19 cellular contexts compared by ENCODE assay signal in the genomic region with DNA sequence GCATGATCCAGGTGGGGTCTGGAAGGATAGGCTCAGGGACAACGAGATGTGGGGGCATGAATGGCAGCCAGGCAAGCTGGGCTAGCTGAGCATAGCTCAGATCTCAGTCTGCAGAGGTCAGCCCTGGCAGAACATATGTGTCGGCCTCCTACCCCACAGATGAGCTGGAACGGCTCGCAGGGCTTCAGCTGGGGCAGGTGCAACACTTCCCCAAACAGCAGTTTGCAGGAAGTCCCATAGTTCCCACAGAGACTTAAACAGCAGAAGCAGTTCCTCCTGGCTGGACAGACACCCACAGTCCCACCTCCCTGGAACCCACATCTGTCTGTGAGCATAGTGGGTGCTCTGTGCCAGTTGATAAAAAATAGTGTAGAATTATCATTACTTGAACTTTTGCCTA.
A peak's percentile ranks its signal among the peaks of the same experiment; 100 is the strongest.
DNase-seq lines count a peak whose midpoint lies in the region; ATAC-seq and TF ChIP-seq lines count a peak whose summit lies in the region.
"Had no signal": no experiment of that assay in that cellular context is flagged by ENCODE, and none has a peak within 500 bp of the region (broad histone marks: within the 10 kb centered on the region; RNA-seq: fewer than 3 reads in every experiment).

No MANE protein-coding gene starts in this region.

- H3K9me3 ChIP-seq in neutrophil = no peaks in the 10 kb centered on the region
- 0 out of 2 replicates have a peak, but pooled peaks cover 5% of the 10 kb centered on the region for H3K9me3 ChIP-seq in MG63
- H3K9me3 ChIP-seq in endodermal cell (ENCODE audit: control insufficient read depth, low read length) = peaks cover 5% of the 10 kb centered on the region
- H3K9me3 ChIP-seq: prostate gland had no signal

- ATAC-seq in HG03064 (IDR thresholded peaks at IDR 0.05; ENCODE audit: low read depth, unreplicated experiment) (peak; percentile 57), activated B cell treated with CpG ODN at 0.5 μM for 24 hours (ENCODE audit: low read depth) (peak; percentile 90)
- ATAC-seq: GM23338, PC-3, WTC11 had no signal

- H3K4me1 Mint-ChIP-seq in activated B cell treated with CpG ODN at 0.5 μM for 24 hours = peaks cover 37% of the 10 kb centered on the region
- peaks cover 11% of the 10 kb centered on the region for H3K4me1 Mint-ChIP-seq in endodermal cell

- H3K36me3 ChIP-seq in neutrophil (no peaks in the 10 kb centered on the region), MG63 (no peaks in the 10 kb centered on the region), endodermal cell (ENCODE audit: control insufficient read depth, insufficient read depth, low read length) (no peaks in the 10 kb centered on the region)
- H3K36me3 ChIP-seq: heart left ventricle, prostate gland had no signal

- POLR2A ChIA-PET in activated B cell treated with CpG ODN at 0.5 μM for 24 hours (lab: Charles Lee) = interaction anchor here (1.0 to 1.3 kb wide), 2 partner anchors 10 to 15 kb away, joined by 3 to 5 read pairs; no protein-coding TSS in a partner anchor

- no peak overlapping the region for H3K9ac ChIP-seq in endodermal cell (ENCODE audit: extremely low read depth, low read length, poor library complexity, severe bottlenecking)

- peaks cover 5% of the 10 kb centered on the region for H3K9me3 Mint-ChIP-seq in activated B cell treated with CpG ODN at 0.5 μM for 24 hours
- peaks cover 3% of the 10 kb centered on the region for H3K9me3 Mint-ChIP-seq in endodermal cell
- H3K9me3 Mint-ChIP-seq: CD4-positive, alpha-beta T cell; GM23338 had no signal

- H3K27me3 ChIP-seq in neutrophil (no peaks in the 10 kb centered on the region), MG63 (no peaks in the 10 kb centered on the region), endodermal cell (ENCODE audit: control insufficient read depth, insufficient read depth, low read length, poor library complexity, severe bottlenecking) (no peaks in the 10 kb centered on the region)
- H3K27me3 ChIP-seq: heart left ventricle had no signal

- peak overlapping the region; percentile 70 for H3K27ac Mint-ChIP-seq in activated B cell treated with CpG ODN at 0.5 μM for 24 hours
- no peak overlapping the region for H3K27ac Mint-ChIP-seq in endodermal cell
- H3K27ac Mint-ChIP-seq: CD4-positive, alpha-beta T cell; GM23338; WTC11 had no signal

- H3K4me1 ChIP-seq in neutrophil (ENCODE audit: control insufficient read depth in 1 of 2, insufficient read depth in 1 of 2, low read depth in 1 of 2, low read length in 1 of 2) = peaks cover 13 to 16% of the 10 kb centered on the region in 2 experiments
- H3K4me1 ChIP-seq in endodermal cell (ENCODE audit: control insufficient read depth, insufficient read depth, low read length) = no peaks in the 10 kb centered on the region
- H3K4me1 ChIP-seq: prostate gland had no signal

- peak; percentile 29 for DNase-seq in GM10266 (ENCODE audit: extremely low spot score)
- DNase-seq in activated B cell treated with CpG ODN at 0.5 μM for 24 hours = peak; percentile 26
- no peak for DNase-seq in MG63
- DNase-seq in NCI-H524 treated with DMSO at 0.1 percent for 48 hours (lab: John Stamatoyannopoulos, UW) = no peak
- DNase-seq in iPS-NIHi11 (ENCODE audit: low spot score) = no peak
- no peak for DNase-seq in endodermal cell
- DNase-seq: activated gamma-delta T cell; CD4-positive, alpha-beta T cell; cortex of kidney; erythroblast; NCI-H446 treated with DMSO at 0.1 percent for 48 hours; PC-3; stimulated activated CD4-positive, alpha-beta T cell treated with anti-CD3 and anti-CD28 coated beads, Interleukin-15, amount 100 ng/mL, for 24 hours had no signal

- peak overlapping the region; percentile 6 to 44 for H3K4me3 ChIP-seq in neutrophil (ENCODE audit: low read depth in 1 of 2, low read length in 1 of 2)
- H3K4me3 ChIP-seq in MG63 = no peak overlapping the region
- H3K4me3 ChIP-seq in endodermal cell (ENCODE audit: low read length) = no peak overlapping the region
- H3K4me3 ChIP-seq: GM23338, heart left ventricle, prostate gland had no signal

- intact Hi-C loops in activated B cell treated with CpG ODN at 0.5 μM for 24 hours (cut with micrococcal nuclease) = loop anchor here (2.0 kb wide), 1 partner anchor 15 kb away; no protein-coding TSS in a partner anchor

- CTCF ChIA-PET in activated B cell treated with CpG ODN at 0.5 μM for 24 hours (lab: Charles Lee) = no interaction called here

- peaks cover 1% of the 10 kb centered on the region for H3K36me3 Mint-ChIP-seq in activated B cell treated with CpG ODN at 0.5 μM for 24 hours (ENCODE audit: low read depth)
- H3K36me3 Mint-ChIP-seq in endodermal cell (ENCODE audit: low read depth) = no peaks in the 10 kb centered on the region
- H3K36me3 Mint-ChIP-seq: WTC11 had no signal

- peak overlapping the region; percentile 71 for H3K27ac ChIP-seq in neutrophil
- H3K27ac ChIP-seq in endodermal cell (ENCODE audit: low read depth, low read length) = no peak overlapping the region
- H3K27ac ChIP-seq: heart left ventricle, prostate gland had no signal

- WGBS in endodermal cell (ENCODE audit: insufficient coverage in 1 of 2, insufficient read length in 1 of 2), 2 experiments = 96 to 100% methylated on average over 1 to 4 of the region's 4 CpGs

- H3K27me3 Mint-ChIP-seq in activated B cell treated with CpG ODN at 0.5 μM for 24 hours (no peaks in the 10 kb centered on the region), endodermal cell (ENCODE audit: insufficient read depth) (no peaks in the 10 kb centered on the region)
- H3K27me3 Mint-ChIP-seq: CD4-positive, alpha-beta T cell had no signal

- H3K4me3 Mint-ChIP-seq in activated B cell treated with CpG ODN at 0.5 μM for 24 hours (peak overlapping the region; percentile 53), endodermal cell (no peak overlapping the region)
- H3K4me3 Mint-ChIP-seq: CD4-positive, alpha-beta T cell; GM23338; WTC11 had no signal

- TF ChIP-seq CTCF in GM10266 (IDR thresholded peaks at IDR 0.05; ENCODE audit: control insufficient read depth, insufficient read depth, low read depth, missing control alignments) (no peak), activated B cell treated with CpG ODN at 0.5 μM for 24 hours (IDR thresholded peaks at IDR 0.05) (no peak), neutrophil (IDR thresholded peaks at IDR 0.05) (no peak), endodermal cell (conservative IDR thresholded peaks at IDR 0.05) (no peak)

Comparison
In these comparisons a context has a peak if more than half of its experiments do, and no peak if none do; other contexts are left out.
1. DNase-seq: peak in GM10266 (single experiment) and activated B cell treated with CpG ODN at 0.5 μM for 24 hours (single experiment); none in MG63 (single experiment), NCI-H524 treated with DMSO at 0.1 percent for 48 hours (single experiment), iPS-NIHi11 (single experiment) and endodermal cell (single experiment).
2. H3K4me3 ChIP-seq: peak in neutrophil (2 of 2); none in MG63 (single experiment) and endodermal cell (single experiment).